In genomic region chr14:35429951-35430350, GRCh38 we compare ENCODE assay signal across 2 cellular contexts.
TF ChIP-seq lines count a peak whose summit lies in the region.

No MANE protein-coding gene starts in this region.

TF ChIP-seq in IMR-90, 13 proteins besides CTCF, POLR2A, EP300 and RAD21:
- peak; percentile 20; the same call in 1 of the 2 replicates for TF ChIP-seq MAFK (IDR thresholded peaks at IDR 0.05; ENCODE audit: low read depth, low read length)
- no peak for TF ChIP-seq SMC3 (IDR thresholded peaks at IDR 0.05; ENCODE audit: low read depth, low read length)
- no peak for TF ChIP-seq CHD1 (IDR thresholded peaks at IDR 0.05; ENCODE audit: low read depth, low read length)

TF ChIP-seq in K562, 482 proteins besides CTCF, POLR2A, EP300 and RAD21:
- TF ChIP-seq SMARCA4 (IDR thresholded peaks at IDR 0.05) (no peak), C11orf30 (IDR thresholded peaks at IDR 0.05; ENCODE audit: low read depth) (peak; percentile 21; the same call in 1 of the 2 replicates), ZNF316 (IDR thresholded peaks at IDR 0.05) (peak; percentile 33)
